ENCODE assay signal across 8 cellular contexts in genomic region chrX:130916636-130917422, GRCh38. TPM values are rescaled to one million over a fixed set of nuclear protein-coding genes. Genes with fewer than 3 reads are reported as not detected.
DNase-seq lines count a peak whose midpoint lies in the region; ATAC-seq, FAIRE-seq and TF ChIP-seq lines count a peak whose summit lies in the region.

No MANE protein-coding gene starts in this region.

- H3K27ac Mint-ChIP-seq in activated CD8-positive, alpha-beta memory T cell treated with anti-CD3 and anti-CD28 coated beads, Interleukin-2, amount 10 ng/mL, durations not matched to agents 7 days and 5 days: no peak overlapping the region

- no peaks in the 10 kb centered on the region for H3K36me3 Mint-ChIP-seq in activated CD8-positive, alpha-beta memory T cell treated with anti-CD3 and anti-CD28 coated beads, Interleukin-2, amount 10 ng/mL, durations not matched to agents 7 days and 5 days

- H3K4me1 ChIP-seq in pancreas: no peaks in the 10 kb centered on the region

- peaks cover 0 to 10% (median 0%) of the 10 kb centered on the region in 4 donors for H3K27me3 ChIP-seq in pancreas

- no peaks in the 10 kb centered on the region for H3K36me3 ChIP-seq in pancreas

- no peaks in the 10 kb centered on the region for H3K9me3 Mint-ChIP-seq in activated CD8-positive, alpha-beta memory T cell treated with anti-CD3 and anti-CD28 coated beads, Interleukin-2, amount 10 ng/mL, durations not matched to agents 7 days and 5 days (ENCODE audit: low read depth)

- H3K27me3 Mint-ChIP-seq in activated CD8-positive, alpha-beta memory T cell treated with anti-CD3 and anti-CD28 coated beads, Interleukin-2, amount 10 ng/mL, durations not matched to agents 7 days and 5 days: no peaks in the 10 kb centered on the region

- H3K9me3 ChIP-seq in pancreas: no peaks in the 10 kb centered on the region

- H3K4me1 Mint-ChIP-seq in activated CD8-positive, alpha-beta memory T cell treated with anti-CD3 and anti-CD28 coated beads, Interleukin-2, amount 10 ng/mL, durations not matched to agents 7 days and 5 days: no peaks in the 10 kb centered on the region

- 21 to 23% methylated on average over 7 of the region's 7 CpGs for WGBS in pancreas, 2 donors

- H3K4me3 ChIP-seq in pancreas: no peak overlapping the region

- peak; percentile 34 for FAIRE-seq in pancreas (lab: Jason Lieb, UNC)

- POLR2A ChIA-PET in HEK293T (lab: Yijun Ruan, JAX): interaction anchor here (0.6 kb wide), 1 partner anchor 336 kb away, joined by 3 read pairs; no protein-coding TSS in a partner anchor

- H3K4me3 Mint-ChIP-seq in activated CD8-positive, alpha-beta memory T cell treated with anti-CD3 and anti-CD28 coated beads, Interleukin-2, amount 10 ng/mL, durations not matched to agents 7 days and 5 days: no peak overlapping the region

- ATAC-seq in activated CD8-positive, alpha-beta memory T cell treated with anti-CD3 and anti-CD28 coated beads, Interleukin-2, amount 10 ng/mL, durations not matched to agents 7 days and 5 days: no peak
- peak in 3 of 4 donors; percentile 80 to 87 (median 84) for ATAC-seq in pancreas

- intact Hi-C loops in pancreas (cut with DNase I): loop anchor here in 2 of 3 donors (10.0 kb wide), 2 partner anchors 372 to 522 kb away; no protein-coding TSS in a partner anchor

- CTCF ChIA-PET in HEK293T (lab: Yijun Ruan, JAX): interaction anchor here (0.5 to 3.6 kb wide), 17 partner anchors 9 to 1309 kb away, joined by 3 to 21 read pairs (median 5); partner anchors contain the start of gene ENOX2
- CTCF ChIA-PET in activated CD8-positive, alpha-beta memory T cell treated with anti-CD3 and anti-CD28 coated beads, Interleukin-2, amount 10 ng/mL, durations not matched to agents 7 days and 5 days (lab: Charles Lee): interaction anchor here (0.8 to 4.0 kb wide), 6 partner anchors 22 to 587 kb away, joined by 3 to 19 read pairs (median 4); no protein-coding TSS in a partner anchor

- peak; percentile 70 to 83 (median 74) for TF ChIP-seq CTCF in pancreas (IDR thresholded peaks at IDR 0.05)

- H3K27ac ChIP-seq in pancreas: no peak overlapping the region

- DNase-seq in NCI-H1436 (lab: John Stamatoyannopoulos, UW): peak; percentile 57
- no peak for DNase-seq in NCI-H1436 treated with DMSO at 0.1 percent for 48 hours (lab: John Stamatoyannopoulos, UW)
- peak; percentile 79 for DNase-seq in HEK293T (ENCODE audit: extremely low spot score)
- DNase-seq in NCI-H748 (lab: John Stamatoyannopoulos, UW; ENCODE audit: unreplicated experiment): peak; percentile 43
- peak; percentile 40 for DNase-seq in activated CD8-positive, alpha-beta memory T cell treated with anti-CD3 and anti-CD28 coated beads, Interleukin-2, amount 10 ng/mL, durations not matched to agents 7 days and 5 days
- DNase-seq in fibroblast of the conjunctiva (ENCODE audit: low read depth): peak; percentile 43
- DNase-seq in pancreas: peak in 3 of 6 donors; percentile 11 to 45 (median 18)
- DNase-seq in HuH-7.5 (ENCODE audit: low spot score): no peak

TF ChIP-seq in HEK293T, 16 proteins besides CTCF, POLR2A, EP300 and RAD21:
- TF ChIP-seq LEF1 (IDR thresholded peaks at IDR 0.05; ENCODE audit: borderline replicate concordance) (no peak), PKNOX1 (IDR thresholded peaks at IDR 0.05) (no peak), SUZ12 (IDR thresholded peaks at IDR 0.05) (no peak), L3MBTL2 (conservative IDR thresholded peaks at IDR 0.05) (no peak), FOXA1 (IDR thresholded peaks at IDR 0.05) (no peak), ZNF384 (IDR thresholded peaks at IDR 0.05) (no peak), TARDBP (IDR thresholded peaks at IDR 0.05) (no peak), FOXK2 (IDR thresholded peaks at IDR 0.05) (no peak), BHLHE40 (IDR thresholded peaks at IDR 0.05; ENCODE audit: borderline replicate concordance) (no peak), SP1 (IDR thresholded peaks at IDR 0.05) (no peak), HDGF (IDR thresholded peaks at IDR 0.05; ENCODE audit: borderline replicate concordance) (no peak), FOXM1 (IDR thresholded peaks at IDR 0.05; ENCODE audit: borderline replicate concordance) (no peak), ELF4 (IDR thresholded peaks at IDR 0.05) (no peak), CTBP1 (IDR thresholded peaks at IDR 0.05; ENCODE audit: borderline replicate concordance) (no peak), ARNT (IDR thresholded peaks at IDR 0.05) (no peak)
TF ChIP-seq in HEK293T: peak in this region for 0.

RNA-seq across cellular contexts. Expression of gene ENOX2, which starts 13.8 kb away (rescaled TPM):
- total RNA-seq in activated CD8-positive, alpha-beta memory T cell treated with anti-CD3 and anti-CD28 coated beads, Interleukin-2, amount 10 ng/mL, durations not matched to agents 7 days and 5 days: 10 to 100 TPM; 14.5 to 16.9 TPM
- total RNA-seq in pancreas: 1 to 10 TPM; 3.5 to 6.4 (median 5.1) TPM
- polyA plus RNA-seq in pancreas: 1 to 10 TPM; 1.1 to 3.1 TPM

Comparison
In these comparisons a context has a peak if more than half of its experiments do, and no peak if none do; other contexts are left out.
1. DNase-seq: peak in NCI-H1436 (single experiment), HEK293T (single experiment), NCI-H748 (single experiment), activated CD8-positive, alpha-beta memory T cell treated with anti-CD3 and anti-CD28 coated beads, Interleukin-2, amount 10 ng/mL, durations not matched to agents 7 days and 5 days (single experiment) and fibroblast of the conjunctiva (single experiment); none in NCI-H1436 treated with DMSO at 0.1 percent for 48 hours (single experiment) and HuH-7.5 (single experiment).